ENCODE assay signal across 14 cellular contexts in genomic region chr17:50207792-50208567, GRCh38.
DNase-seq lines count a peak whose midpoint lies in the region; ATAC-seq and TF ChIP-seq lines count a peak whose summit lies in the region.
"Had no signal": no experiment of that assay in that cellular context is flagged by ENCODE, and none has a peak within 500 bp of the region (broad histone marks: within the 10 kb centered on the region; RNA-seq: fewer than 3 reads in every experiment).

No MANE protein-coding gene starts in this region.

- no peaks in the 10 kb centered on the region for H3K9me3 Mint-ChIP-seq in nephron
- H3K9me3 Mint-ChIP-seq: activated T-helper 1 cell treated with anti-CD3 and anti-CD28 coated beads, Interleukin-12 subunit alpha, Interleukin-12 subunit beta, Interleukin-2, Interleukin-4 antibody, amounts not matched to agents 30 ng/mL and 10 ng/mL and 1 ng/mL, durations not matched to agents 14 hours and 24 hours and 36 hours had no signal

- H3K27ac Mint-ChIP-seq in nephron = peak overlapping the region; percentile 98 to 100 (median 99)
- H3K27ac Mint-ChIP-seq: activated T-helper 1 cell treated with anti-CD3 and anti-CD28 coated beads, Interleukin-12 subunit alpha, Interleukin-12 subunit beta, Interleukin-2, Interleukin-4 antibody, amounts not matched to agents 30 ng/mL and 10 ng/mL and 1 ng/mL, durations not matched to agents 14 hours and 24 hours and 36 hours had no signal

- H3K27ac ChIP-seq in tibial artery = peak overlapping the region; percentile 78 to 94

- H3K4me3 ChIP-seq in tibial artery = no peak overlapping the region
- H3K4me3 ChIP-seq: GM12878 had no signal

- H3K27me3 Mint-ChIP-seq in nephron (ENCODE audit: low read depth) = peaks cover 19% of the 10 kb centered on the region

- intact Hi-C loops in tibial artery (cut with DNase I; ENCODE audit: low total_unique reads) = no loop called here

- no peaks in the 10 kb centered on the region for H3K36me3 ChIP-seq in tibial artery

- peaks cover 99% of the 10 kb centered on the region for H3K4me1 Mint-ChIP-seq in nephron

- H3K4me3 Mint-ChIP-seq in nephron = peak overlapping the region in 2 of 3 experiments; percentile 6 to 28
- H3K4me3 Mint-ChIP-seq: activated T-helper 1 cell treated with anti-CD3 and anti-CD28 coated beads, Interleukin-12 subunit alpha, Interleukin-12 subunit beta, Interleukin-2, Interleukin-4 antibody, amounts not matched to agents 30 ng/mL and 10 ng/mL and 1 ng/mL, durations not matched to agents 14 hours and 24 hours and 36 hours had no signal

- no peak for TF ChIP-seq CTCF in nephron (IDR thresholded peaks at IDR 0.05; ENCODE audit: unreplicated experiment in 3 of 3)
- TF ChIP-seq CTCF in tibial artery (IDR thresholded peaks at IDR 0.05) = no peak

- no peaks in the 10 kb centered on the region for H3K9me3 ChIP-seq in tibial artery

- ATAC-seq in HG03196 (IDR thresholded peaks at IDR 0.05; ENCODE audit: unreplicated experiment) = no peak
- no peak for ATAC-seq in GM18520 (IDR thresholded peaks at IDR 0.05; ENCODE audit: unreplicated experiment)
- ATAC-seq: GM12878, HepG2 had no signal

- no peaks in the 10 kb centered on the region for H3K36me3 Mint-ChIP-seq in nephron (ENCODE audit: low read depth)
- H3K36me3 Mint-ChIP-seq: CD4-positive, alpha-beta memory T cell had no signal

- H3K27me3 ChIP-seq in tibial artery = no peaks in the 10 kb centered on the region

- peak; percentile 57 for DNase-seq in activated effector memory CD4-positive, alpha-beta T cell treated with anti-CD3 and anti-CD28 coated beads, Interleukin-2, amount 50 U/mL, for 16 hours
- no peak for DNase-seq in activated effector memory CD4-positive, alpha-beta T cell treated with Interleukin-2 at 50 U/mL for 16 hours
- DNase-seq in ecto neural progenitor cell (ENCODE audit: low spot score) (peak; percentile 52), tibial artery (peak in 1 of 2 donors; percentile 13), SKM-1 treated with dmso at 0.1 percent for 144 hours (lab: John Stamatoyannopoulos, UW; ENCODE audit: unreplicated experiment) (no peak)
- DNase-seq: amygdala, mammary epithelial cell had no signal

- peaks cover 0 to 92% (median 62%) of the 10 kb centered on the region in 4 donors for H3K4me1 ChIP-seq in tibial artery

Comparison
In these comparisons a context has a peak if more than half of its experiments do, and no peak if none do; other contexts are left out.
1. DNase-seq: peak in activated effector memory CD4-positive, alpha-beta T cell treated with anti-CD3 and anti-CD28 coated beads, Interleukin-2, amount 50 U/mL, for 16 hours (single experiment) and ecto neural progenitor cell (single experiment); none in activated effector memory CD4-positive, alpha-beta T cell treated with Interleukin-2 at 50 U/mL for 16 hours (single experiment) and SKM-1 treated with dmso at 0.1 percent for 144 hours (single experiment).